In the genomic region with DNA sequence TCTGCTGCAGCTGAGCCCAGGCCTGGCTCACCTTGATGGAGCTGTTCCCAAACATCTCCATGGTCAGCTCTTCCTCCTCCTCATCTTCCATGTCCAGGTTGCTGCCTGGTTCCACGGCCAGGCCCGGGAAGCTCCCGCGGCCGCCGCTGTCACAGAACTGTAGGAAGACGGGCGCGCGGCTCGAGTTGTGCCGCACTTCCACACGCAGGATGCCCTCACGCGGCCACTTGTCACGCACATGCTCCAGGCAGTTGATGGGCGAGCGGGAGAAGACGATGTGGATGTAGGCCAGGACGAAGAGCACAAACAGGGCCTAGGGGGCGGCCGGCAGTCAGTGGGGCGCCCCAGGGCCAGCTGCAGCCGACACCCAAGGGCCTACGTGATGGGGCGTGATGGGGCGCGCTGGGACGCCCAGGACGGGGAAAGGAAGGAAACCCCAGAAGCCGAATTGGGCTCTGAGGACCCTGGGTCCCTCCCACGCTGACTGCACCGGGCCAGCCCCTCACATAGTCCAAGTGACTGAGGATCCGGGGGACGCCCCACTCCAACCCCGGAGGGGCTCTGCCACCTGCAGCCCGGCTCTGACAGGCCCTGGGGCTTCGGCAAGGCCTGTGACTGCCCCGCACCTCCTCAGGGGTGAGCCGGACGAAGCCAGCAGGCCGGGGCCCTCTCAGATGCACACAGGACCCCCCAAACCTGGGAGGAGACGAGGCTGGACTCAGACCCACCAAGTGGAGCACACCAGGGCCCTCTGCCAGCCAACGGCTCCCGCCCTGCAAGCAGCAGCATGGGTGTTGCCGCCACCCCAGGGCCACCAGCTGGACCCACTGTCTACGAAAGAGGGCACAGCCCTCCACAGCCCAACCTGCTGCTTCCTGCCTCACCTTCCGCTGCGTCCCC, we compare ENCODE assay signal across 22 cellular contexts. TPM values are rescaled to one million over a fixed set of nuclear protein-coding genes. Genes with fewer than 3 reads are reported as not detected.
A peak's percentile ranks its signal among the peaks of the same experiment; 100 is the strongest.
DNase-seq lines count a peak whose midpoint lies in the region; ATAC-seq, FAIRE-seq and TF ChIP-seq lines count a peak whose summit lies in the region.
"Had no signal": no experiment of that assay in that cellular context is flagged by ENCODE, and none has a peak within 500 bp of the region (broad histone marks: within the 10 kb centered on the region; RNA-seq: fewer than 3 reads in every experiment).

No MANE protein-coding gene starts in this region.

- no peak overlapping the region for H3K4ac ChIP-seq in neuronal stem cell (ENCODE audit: low read length)

- no peak for TF ChIP-seq EP300 in GM12878 (IDR thresholded peaks at IDR 0.05; ENCODE audit: borderline replicate concordance in 1 of 2, control insufficient read depth in 1 of 2, low read depth in 2 of 2, low read length in 2 of 2)

- TF ChIP-seq POLR2A in GM12878 (IDR thresholded peaks at IDR 0.05; ENCODE audit: low read depth, low read length): peak; percentile 2; the same call in 1 of the 2 replicates

- H2AFZ ChIP-seq in GM12878 (ENCODE audit: control insufficient read depth, low read depth, low read length): no peak overlapping the region
- no peak overlapping the region for H2AFZ ChIP-seq in neuronal stem cell (ENCODE audit: low read length)

- H3K4me3 ChIP-seq in HEK293 (ENCODE audit: low read depth, low read length) (no peak overlapping the region), GM12878 (no peak overlapping the region), neuronal stem cell (ENCODE audit: low read length in 2 of 2) (no peak overlapping the region)
- H3K4me3 ChIP-seq: A549, BLaER1 had no signal

- H2BK12ac ChIP-seq in neuronal stem cell (ENCODE audit: low read length): no peak overlapping the region

- TF ChIP-seq RAD21 in GM12878 (IDR thresholded peaks at IDR 0.05; ENCODE audit: insufficient read depth, low read depth, low read length): no peak

- CTCF ChIA-PET in HEK293 (lab: Yijun Ruan, JAX) (interaction anchor here (0.7 to 1.5 kb wide), 5 partner anchors 14 to 230 kb away, joined by 3 to 8 read pairs (median 3); a partner anchor contains a TSS), GM12878 (lab: Yijun Ruan, JAX) (interaction anchor here (1.5 kb wide), 1 partner anchor 30 kb away, joined by 4 read pairs; a partner anchor contains a TSS)

- H3K23ac ChIP-seq in neuronal stem cell (ENCODE audit: low read depth, low read length, poor library complexity): peak overlapping the region; percentile 85

- H3K79me2 ChIP-seq in GM12878 (ENCODE audit: control insufficient read depth, insufficient read depth, low read length): peaks cover 50% of the 10 kb centered on the region

- BruUV-seq in GM12878 (replicated peaks; lab: Mats Ljungman, UMichigan): no TSS peak

- H3K9ac ChIP-seq in GM12878 (ENCODE audit: control insufficient read depth, insufficient read depth, low read length): no peak overlapping the region
- H3K9ac ChIP-seq in neuronal stem cell (ENCODE audit: low read depth, low read length, poor library complexity): no peak overlapping the region
- H3K9ac ChIP-seq: BLaER1, SK-N-SH had no signal

- H3K4me2 ChIP-seq in GM12878 (ENCODE audit: control insufficient read depth, insufficient read depth) (no peak overlapping the region), neuronal stem cell (ENCODE audit: insufficient read depth, low read length, poor library complexity, severe bottlenecking) (no peak overlapping the region)
- H3K4me2 ChIP-seq: A549, BLaER1, SK-N-SH had no signal

- H3K4me1 ChIP-seq in HEK293 (ENCODE audit: control insufficient read depth, insufficient read depth, low read length): peaks cover 7% of the 10 kb centered on the region
- H3K4me1 ChIP-seq in GM12878 (ENCODE audit: control insufficient read depth, insufficient read depth, low read length): peaks cover 31% of the 10 kb centered on the region
- peaks cover 16 to 28% of the 10 kb centered on the region in 2 donors for H3K4me1 ChIP-seq in neuronal stem cell (ENCODE audit: control insufficient read depth in 2 of 2, insufficient read depth in 1 of 2, low read depth in 1 of 2, low read length in 2 of 2)

- no peak for DNase-seq in GM12878 (ENCODE audit: low read depth, low spot score)
- no peak for DNase-seq in neuronal stem cell (ENCODE audit: low spot score)
- no peak for DNase-seq in cerebellar nuclear complex (lab: John Stamatoyannopoulos, UW)
- no peak for DNase-seq in NCI-H187 (lab: John Stamatoyannopoulos, UW)
- DNase-seq: Calu3; CD8-positive, alpha-beta T cell; GF-D8; HFFc6; NCI-H1417; NCI-H187 treated with DMSO at 0.1 percent for 48 hours; NCI-H2227 treated with DMSO at 0.1 percent for 48 hours; NCI-H510A treated with DMSO at 0.1 percent for 48 hours; NCI-H774; OCI-M1; SHP77 treated with DMSO at 0.1 percent for 48 hours; SK-N-SH had no signal

- no peak overlapping the region for H2BK5ac ChIP-seq in neuronal stem cell (ENCODE audit: low read length)

- ATAC-seq in GM12878: no peak
- ATAC-seq: A549; CD8-positive, alpha-beta T cell had no signal

- peak overlapping the region; percentile 71 for H3K14ac ChIP-seq in neuronal stem cell (ENCODE audit: low read length)

- peaks cover 53% of the 10 kb centered on the region for H3K79me1 ChIP-seq in neuronal stem cell (ENCODE audit: low read depth, low read length)

- POLR2A ChIA-PET in HEK293 (lab: Yijun Ruan, JAX): interaction anchor here (1.1 to 1.3 kb wide), 2 partner anchors 10 to 14 kb away, joined by 3 to 4 read pairs; no protein-coding TSS in a partner anchor
- POLR2A ChIA-PET in GM12878 (lab: Charles Lee): no interaction called here

- intact Hi-C loops in GM12878 (cut with micrococcal nuclease; ENCODE audit: unreplicated experiment): no loop called here

- H4K20me1 ChIP-seq in GM12878 (ENCODE audit: control insufficient read depth, insufficient read depth): peaks cover 6% of the 10 kb centered on the region; the same call in 1 of the 2 replicates

- no peak for FAIRE-seq in GM12878 (lab: Jason Lieb, UNC)
- FAIRE-seq: A549, GM19239 had no signal

- 89% methylated on average over 40 of the region's 49 CpGs for WGBS in GM12878 (ENCODE audit: insufficient coverage, insufficient replicate concordance, low lambda C conversion rate, missing lambda C conversion rate)
- no CpG with 5 or more reads among the region's 49 CpGs for whole genome bisulfite sequencing in neuronal stem cell (ENCODE audit: extremely low coverage in 2 of 2, insufficient read length in 2 of 2, insufficient replicate concordance in 1 of 2), 2 donors

- H4K8ac ChIP-seq in neuronal stem cell (ENCODE audit: low read depth, low read length): no peak overlapping the region

- H3K36me3 ChIP-seq in HEK293 (ENCODE audit: control insufficient read depth in 2 of 2, insufficient read depth in 1 of 2, low read length in 2 of 2) (peaks cover 0 to 78% of the 10 kb centered on the region in 2 experiments; a peak in 1 of 3 replicates), GM12878 (ENCODE audit: control insufficient read depth in 2 of 2, insufficient read depth in 2 of 2, low read length in 1 of 2) (peaks cover 3 to 37% of the 10 kb centered on the region in 2 experiments; a peak in 3 of 4 replicates), neuronal stem cell (replicated peaks in 1 of 2; ENCODE audit: control insufficient read depth in 2 of 2, insufficient read depth in 2 of 2, low read length in 2 of 2) (peaks cover 27 to 57% of the 10 kb centered on the region in 2 donors)

- H3K18ac ChIP-seq in neuronal stem cell (ENCODE audit: low read length): no peak overlapping the region

- no peaks in the 10 kb centered on the region for H3K27me3 ChIP-seq in GM12878 (replicated peaks in 1 of 2; ENCODE audit: control insufficient read depth in 2 of 2, insufficient read depth in 2 of 2, low read length in 1 of 2)
- H3K27me3 ChIP-seq in neuronal stem cell (ENCODE audit: control insufficient read depth in 3 of 3, insufficient read depth in 3 of 3, low read depth in 1 of 3, low read length in 3 of 3): no peaks in the 10 kb centered on the region
- H3K27me3 ChIP-seq: BLaER1 had no signal

- RAD21 ChIA-PET in GM12878 (lab: Charles Lee; ENCODE audit: unreplicated experiment): no interaction called here

- peak overlapping the region; percentile 32 for H2AK5ac ChIP-seq in neuronal stem cell (ENCODE audit: low read depth, low read length)

- TF ChIP-seq CTCF in HEK293 (tag by site-specific recombination; IDR thresholded peaks at IDR 0.05) (no peak), GM12878 (IDR thresholded peaks at IDR 0.05 in 2 of 3, conservative IDR thresholded peaks at IDR 0.05 in 1 of 3; ENCODE audit: control insufficient read depth in 2 of 3, extremely low read depth in 1 of 3, insufficient read depth in 1 of 3, low read depth in 3 of 3, low read length in 3 of 3) (no peak)

- no peak overlapping the region for H2BK15ac ChIP-seq in neuronal stem cell (ENCODE audit: low read length)

- in situ Hi-C loops in GM12878 (cut with MboI): no loop called here

- H3K27ac ChIP-seq in HEK293 (ENCODE audit: extremely low read depth, low read depth, low read length) (no peak overlapping the region), GM12878 (ENCODE audit: control insufficient read depth, insufficient read depth) (no peak overlapping the region), neuronal stem cell (replicated peaks; ENCODE audit: low read length) (no peak overlapping the region)
- H3K27ac ChIP-seq: A549, BLaER1 had no signal

- no peaks in the 10 kb centered on the region for H3K9me3 ChIP-seq in HEK293 (ENCODE audit: control insufficient read depth, insufficient read depth, low read depth, low read length)
- no peaks in the 10 kb centered on the region for H3K9me3 ChIP-seq in GM12878 (replicated peaks; ENCODE audit: control insufficient read depth, insufficient read depth, low read length)
- H3K9me3 ChIP-seq in neuronal stem cell (replicated peaks in 1 of 2; ENCODE audit: control insufficient read depth in 2 of 2, insufficient read depth in 1 of 2, low read depth in 1 of 2, low read length in 2 of 2): no peaks in the 10 kb centered on the region
- H3K9me3 ChIP-seq: A549, BLaER1, SK-N-SH had no signal

- SMC1A ChIA-PET in GM12878 (lab: Charles Lee; ENCODE audit: uncharacterized antibody, unreplicated experiment): no interaction called here

- H2BK120ac ChIP-seq in neuronal stem cell (ENCODE audit: low read depth, low read length): no peak overlapping the region

- no peak overlapping the region for H4K91ac ChIP-seq in neuronal stem cell (ENCODE audit: low read depth, low read length, poor library complexity)

RNA-seq across cellular contexts. Expression of a gene that starts 6.5 kb away (rescaled TPM):
- 180 and 203 TPM in 2 replicates for total RNA-seq in GM12878 (2013; cell fraction: nucleolus; rRNA removed)
- total RNA-seq in GM12878 (2014; rRNA removed) (120 and 143 TPM in 2 replicates), GM12878 (2014; rRNA removed; fragmentation: Illumina TruSeq; extraction: Trizol) (28.6 and 32.3 TPM in 2 replicates), GM12878 (2021) (144 and 155 TPM in 2 replicates)
- 27.3 TPM for polyA plus RNA-seq in GM12878 (2011; ENCODE audit: low read depth)
- polyA plus RNA-seq in GM12878 (2011; rRNA removed) (35.7 and 77.7 TPM in 2 replicates), GM12878 (2014; fragmentation: Illumina TruSeq; extraction: Trizol) (10.5 and 33.2 TPM in 2 replicates), GM12878 (2014; fragmentation: Nextera tagmentation; extraction: Ambion mirVana) (under 1 TPM; 0.43 to 0.86 TPM), GM12878 (2014; rRNA removed) (184 and 247 TPM in 2 replicates), GM12878 (2016; fragmentation: Nextera tagmentation; extraction: Ambion mirVana) (10 to 100 TPM; 54.4 to 69.6 TPM)
- polyA plus RNA-seq in GM12878 (2011; cell fraction: cytosol; rRNA removed): 90.0 and 162 TPM in 2 replicates
- 970 and 990 TPM in 2 replicates for polyA plus RNA-seq in GM12878 (2011; cell fraction: nucleus; rRNA removed)
- 108 and 115 TPM in 2 replicates for polyA plus RNA-seq in GM12878 (2012)
- polyA minus RNA-seq in GM12878 (2011; rRNA and poly(A)+ RNA removed): 44.8 and 49.7 TPM in 2 replicates
- 18.7 and 26.3 TPM in 2 replicates for polyA minus RNA-seq in GM12878 (2011; cell fraction: cytosol; rRNA and poly(A)+ RNA removed)
- polyA minus RNA-seq in GM12878 (2011; cell fraction: nucleus; rRNA and poly(A)+ RNA removed): 57.7 and 78.5 TPM in 2 replicates
- polyA plus RNA-seq in neuronal stem cell (2013, experiment 1 of 2): 113 TPM
- polyA plus RNA-seq in neuronal stem cell (2013, experiment 2 of 2): 111 TPM

RNA-seq across cellular contexts. Expression of a gene that starts 6.9 kb away (rescaled TPM):
- total RNA-seq in GM12878 (2013; cell fraction: nucleolus; rRNA removed): not detected in 2 replicates
- total RNA-seq in GM12878 (2014; rRNA removed) (not detected in 2 replicates), GM12878 (2014; rRNA removed; fragmentation: Illumina TruSeq; extraction: Trizol) (not detected in 2 replicates), GM12878 (2021) (not detected in 2 replicates)
- polyA plus RNA-seq in GM12878 (2011; ENCODE audit: low read depth): not detected
- polyA plus RNA-seq in GM12878 (2011; rRNA removed) (not detected in 2 replicates), GM12878 (2014; fragmentation: Illumina TruSeq; extraction: Trizol) (not detected in 2 replicates), GM12878 (2014; fragmentation: Nextera tagmentation; extraction: Ambion mirVana) (not detected), GM12878 (2014; rRNA removed) (not detected in 2 replicates), GM12878 (2016; fragmentation: Nextera tagmentation; extraction: Ambion mirVana) (not detected)
- not detected in 2 replicates for polyA plus RNA-seq in GM12878 (2011; cell fraction: cytosol; rRNA removed)
- not detected in 2 replicates for polyA plus RNA-seq in GM12878 (2011; cell fraction: nucleus; rRNA removed)
- polyA plus RNA-seq in GM12878 (2012): not detected in 2 replicates
- 1,322 TPM in 1 of 2 replicates, not detected in the other for polyA minus RNA-seq in GM12878 (2011; rRNA and poly(A)+ RNA removed)
- polyA minus RNA-seq in GM12878 (2011; cell fraction: cytosol; rRNA and poly(A)+ RNA removed): not detected in 2 replicates
- under 0.01 TPM in 1 of 2 replicates, not detected in the other for polyA minus RNA-seq in GM12878 (2011; cell fraction: nucleus; rRNA and poly(A)+ RNA removed)
- not detected for polyA plus RNA-seq in neuronal stem cell (2013, experiment 1 of 2)
- not detected for polyA plus RNA-seq in neuronal stem cell (2013, experiment 2 of 2)
- total RNA-seq: Calu3; CD8-positive, alpha-beta T cell; H4; HFFc6; M059J had no signal
- polyA plus RNA-seq: A549, SK-N-SH had no signal

RNA-seq across cellular contexts. Expression of a gene that starts 12.0 kb away (rescaled TPM):
- 28.5 and 30.8 TPM in 2 replicates for total RNA-seq in GM12878 (2013; cell fraction: nucleolus; rRNA removed)
- total RNA-seq in GM12878 (2014; rRNA removed) (154 and 195 TPM in 2 replicates), GM12878 (2014; rRNA removed; fragmentation: Illumina TruSeq; extraction: Trizol) (95.8 and 115 TPM in 2 replicates), GM12878 (2021) (289 and 311 TPM in 2 replicates)
- polyA plus RNA-seq in GM12878 (2011; ENCODE audit: low read depth): 64.3 TPM
- polyA plus RNA-seq in GM12878 (2011; rRNA removed) (28.6 and 54.2 TPM in 2 replicates), GM12878 (2014; fragmentation: Illumina TruSeq; extraction: Trizol) (60.1 and 168 TPM in 2 replicates), GM12878 (2014; fragmentation: Nextera tagmentation; extraction: Ambion mirVana) (10 to 100 TPM; 34.7 to 42.5 TPM), GM12878 (2014; rRNA removed) (177 and 213 TPM in 2 replicates), GM12878 (2016; fragmentation: Nextera tagmentation; extraction: Ambion mirVana) (100 to 1,000 TPM; 269 to 273 TPM)
- polyA plus RNA-seq in GM12878 (2011; cell fraction: cytosol; rRNA removed): 104 and 118 TPM in 2 replicates
- 80.2 and 133 TPM in 2 replicates for polyA plus RNA-seq in GM12878 (2011; cell fraction: nucleus; rRNA removed)
- 117 and 149 TPM in 2 replicates for polyA plus RNA-seq in GM12878 (2012)
- polyA minus RNA-seq in GM12878 (2011; rRNA and poly(A)+ RNA removed): 71.8 and 98.5 TPM in 2 replicates
- polyA minus RNA-seq in GM12878 (2011; cell fraction: cytosol; rRNA and poly(A)+ RNA removed): 91.4 and 128 TPM in 2 replicates
- 14.9 and 31.0 TPM in 2 replicates for polyA minus RNA-seq in GM12878 (2011; cell fraction: nucleus; rRNA and poly(A)+ RNA removed)
- 235 TPM for polyA plus RNA-seq in neuronal stem cell (2013, experiment 1 of 2)
- 243 TPM for polyA plus RNA-seq in neuronal stem cell (2013, experiment 2 of 2)

RNA-seq across cellular contexts. Expression of a gene that starts 14.2 kb away (rescaled TPM):
- total RNA-seq in GM12878 (2013; cell fraction: nucleolus; rRNA removed): 0.15 and 0.17 TPM in 2 replicates
- total RNA-seq in GM12878 (2014; rRNA removed): not detected in 2 replicates
- total RNA-seq in GM12878 (2014; rRNA removed; fragmentation: Illumina TruSeq; extraction: Trizol): not detected in 2 replicates
- 0.15 TPM in 1 of 2 replicates, not detected in the other for total RNA-seq in GM12878 (2021)
- polyA plus RNA-seq in GM12878 (2011; ENCODE audit: low read depth): not detected
- not detected in 2 replicates for polyA plus RNA-seq in GM12878 (2011; rRNA removed)
- polyA plus RNA-seq in GM12878 (2011; cell fraction: cytosol; rRNA removed): 0.20 TPM in 1 of 2 replicates, not detected in the other
- polyA plus RNA-seq in GM12878 (2011; cell fraction: nucleus; rRNA removed): 0.04 and 0.10 TPM in 2 replicates
- 0.11 and 0.26 TPM in 2 replicates for polyA plus RNA-seq in GM12878 (2012)
- polyA plus RNA-seq in GM12878 (2014; fragmentation: Illumina TruSeq; extraction: Trizol): not detected in 2 replicates
- not detected for polyA plus RNA-seq in GM12878 (2014; fragmentation: Nextera tagmentation; extraction: Ambion mirVana)
- polyA plus RNA-seq in GM12878 (2014; rRNA removed): not detected in 2 replicates
- polyA plus RNA-seq in GM12878 (2016; fragmentation: Nextera tagmentation; extraction: Ambion mirVana): not detected
- polyA minus RNA-seq in GM12878 (2011; rRNA and poly(A)+ RNA removed): not detected in 2 replicates
- polyA minus RNA-seq in GM12878 (2011; cell fraction: cytosol; rRNA and poly(A)+ RNA removed): not detected in 2 replicates
- not detected in 2 replicates for polyA minus RNA-seq in GM12878 (2011; cell fraction: nucleus; rRNA and poly(A)+ RNA removed)
- 4.2 TPM for polyA plus RNA-seq in neuronal stem cell (2013, experiment 1 of 2)
- polyA plus RNA-seq in neuronal stem cell (2013, experiment 2 of 2): 3.9 TPM
- total RNA-seq: Calu3, H4, M059J had no signal

RNA-seq across cellular contexts. Expression of a gene that starts 25.5 kb away (rescaled TPM):
- total RNA-seq in GM12878 (2013; cell fraction: nucleolus; rRNA removed): 50.3 and 55.4 TPM in 2 replicates
- 14.9 and 18.1 TPM in 2 replicates for total RNA-seq in GM12878 (2014; rRNA removed)
- 5.6 and 7.6 TPM in 2 replicates for total RNA-seq in GM12878 (2014; rRNA removed; fragmentation: Illumina TruSeq; extraction: Trizol)
- total RNA-seq in GM12878 (2021): 38.7 and 49.5 TPM in 2 replicates
- 16.4 TPM for polyA plus RNA-seq in GM12878 (2011; ENCODE audit: low read depth)
- polyA plus RNA-seq in GM12878 (2011; rRNA removed): 3.3 and 5.5 TPM in 2 replicates
- 7.0 and 10.0 TPM in 2 replicates for polyA plus RNA-seq in GM12878 (2011; cell fraction: cytosol; rRNA removed)
- 81.6 and 107 TPM in 2 replicates for polyA plus RNA-seq in GM12878 (2011; cell fraction: nucleus; rRNA removed)
- polyA plus RNA-seq in GM12878 (2012): 15.2 and 21.6 TPM in 2 replicates
- polyA plus RNA-seq in GM12878 (2014; fragmentation: Illumina TruSeq; extraction: Trizol): 4.6 and 11.4 TPM in 2 replicates
- 1 to 10 TPM; 1.0 to 2.9 TPM for polyA plus RNA-seq in GM12878 (2014; fragmentation: Nextera tagmentation; extraction: Ambion mirVana)
- polyA plus RNA-seq in GM12878 (2014; rRNA removed): 26.9 and 36.5 TPM in 2 replicates
- polyA plus RNA-seq in GM12878 (2016; fragmentation: Nextera tagmentation; extraction: Ambion mirVana): 10 to 100 TPM; 22.0 to 22.1 TPM
- polyA minus RNA-seq in GM12878 (2011; rRNA and poly(A)+ RNA removed): 4.3 and 9.4 TPM in 2 replicates
- polyA minus RNA-seq in GM12878 (2011; cell fraction: cytosol; rRNA and poly(A)+ RNA removed): 5.8 and 7.9 TPM in 2 replicates
- polyA minus RNA-seq in GM12878 (2011; cell fraction: nucleus; rRNA and poly(A)+ RNA removed): 24.3 and 39.7 TPM in 2 replicates
- 9.4 TPM for polyA plus RNA-seq in neuronal stem cell (2013, experiment 1 of 2)
- polyA plus RNA-seq in neuronal stem cell (2013, experiment 2 of 2): 8.0 TPM
